31 cellular contexts compared by ENCODE assay signal in genomic region chr2:70834106-70834505, GRCh38. TPM values are rescaled to one million over a fixed set of nuclear protein-coding genes. Genes with fewer than 3 reads are reported as not detected.
"Had no signal": no experiment of that assay in that cellular context is flagged by ENCODE, and none has a peak within 500 bp of the region (broad histone marks: within the 10 kb centered on the region; RNA-seq: fewer than 3 reads in every experiment).

No MANE protein-coding gene starts in this region.

- H3K36me3 ChIP-seq: colonic mucosa, esophagus squamous epithelium, gastrocnemius medialis, heart right ventricle, left lung, lower lobe of right lung had no signal

- H3K4me1 Mint-ChIP-seq: endodermal cell, mesothelial cell of epicardium had no signal

- H3K27ac Mint-ChIP-seq: effector memory CD8-positive, alpha-beta T cell; endodermal cell; mesothelial cell of epicardium had no signal

- H3K36me3 Mint-ChIP-seq: mesothelial cell of epicardium had no signal

- ATAC-seq: effector memory CD8-positive, alpha-beta T cell; gastrocnemius medialis; heart right ventricle; left cardiac atrium; left lung; left ventricle myocardium superior; lower lobe of right lung; mucosa of descending colon had no signal

- H3K9me3 ChIP-seq: colonic mucosa, esophagus squamous epithelium, gastrocnemius medialis, heart right ventricle, left lung, lower lobe of right lung, mucosa of descending colon had no signal

- H3K4me3 Mint-ChIP-seq: dendritic cell treated with granulocyte-macrophage colony-stimulating factor and Interleukin-4, amounts not matched to agents 40 ng/mL and 50 ng/mL, for 4 days; effector memory CD8-positive, alpha-beta T cell; endodermal cell; mesothelial cell of epicardium had no signal

- H3K27ac ChIP-seq: colonic mucosa, esophagus squamous epithelium, gastrocnemius medialis, heart right ventricle, left lung, lower lobe of right lung had no signal

- H3K4me3 ChIP-seq: colonic mucosa, esophagus squamous epithelium, gastrocnemius medialis, heart right ventricle, left lung, lower lobe of right lung, mucosa of descending colon had no signal

- H3K4me1 ChIP-seq: colonic mucosa, esophagus squamous epithelium, gastrocnemius medialis, left lung, lower lobe of right lung had no signal

- H3K27me3 ChIP-seq: colonic mucosa had no signal

- DNase-seq: colonic mucosa; cortex of kidney; effector CD8-positive, alpha-beta T cell; effector memory CD8-positive, alpha-beta T cell; endodermal cell; esophagus squamous epithelium; foreskin fibroblast; foreskin melanocyte; gastrocnemius medialis; glutamatergic neuron; heart right ventricle; hippocampal formation; left cardiac atrium; left lung; left ventricle myocardium superior; lower lobe of right lung; mesenchymal stem cell; mucosa of descending colon had no signal

- H3K9me3 Mint-ChIP-seq: dendritic cell treated with granulocyte-macrophage colony-stimulating factor and Interleukin-4, amounts not matched to agents 40 ng/mL and 50 ng/mL, for 4 days; effector memory CD8-positive, alpha-beta T cell; endodermal cell; mesothelial cell of epicardium had no signal

RNA-seq across cellular contexts. Expression of gene CD207, which starts 1.5 kb away (rescaled TPM):
- total RNA-seq: chondrocyte, endodermal cell, endothelial cell of umbilical vein, epithelial cell of proximal tubule, gastrocnemius medialis, glomerular endothelial cell, kidney epithelial cell, left ventricle myocardium superior, lung microvascular endothelial cell, mesothelial cell of epicardium, myocyte had no signal
- polyA plus RNA-seq: endothelial cell of umbilical vein, keratinocyte had no signal

RNA-seq across cellular contexts. Expression of gene CLEC4F, which starts 13.7 kb away (rescaled TPM):
- total RNA-seq: chondrocyte, endodermal cell, endothelial cell of umbilical vein, epithelial cell of proximal tubule, kidney epithelial cell, mesothelial cell of epicardium, myocyte had no signal
- polyA plus RNA-seq: endothelial cell of umbilical vein, keratinocyte had no signal

RNA-seq across cellular contexts. Expression of gene FIGLA, which starts 43.7 kb away (rescaled TPM):
- total RNA-seq: chondrocyte, colonic mucosa, dermis microvascular lymphatic vessel endothelial cell, endodermal cell, endothelial cell of umbilical vein, epithelial cell of proximal tubule, esophagus squamous epithelium, gastrocnemius medialis, glomerular endothelial cell, kidney epithelial cell, left cardiac atrium, left lung, left ventricle myocardium superior, lower leg skin, lower lobe of right lung, lung microvascular endothelial cell, mesenteric fat pad, mesothelial cell of epicardium, mucosa of descending colon, myocyte had no signal
- polyA plus RNA-seq: endothelial cell of umbilical vein, keratinocyte had no signal
